In the genomic region with DNA sequence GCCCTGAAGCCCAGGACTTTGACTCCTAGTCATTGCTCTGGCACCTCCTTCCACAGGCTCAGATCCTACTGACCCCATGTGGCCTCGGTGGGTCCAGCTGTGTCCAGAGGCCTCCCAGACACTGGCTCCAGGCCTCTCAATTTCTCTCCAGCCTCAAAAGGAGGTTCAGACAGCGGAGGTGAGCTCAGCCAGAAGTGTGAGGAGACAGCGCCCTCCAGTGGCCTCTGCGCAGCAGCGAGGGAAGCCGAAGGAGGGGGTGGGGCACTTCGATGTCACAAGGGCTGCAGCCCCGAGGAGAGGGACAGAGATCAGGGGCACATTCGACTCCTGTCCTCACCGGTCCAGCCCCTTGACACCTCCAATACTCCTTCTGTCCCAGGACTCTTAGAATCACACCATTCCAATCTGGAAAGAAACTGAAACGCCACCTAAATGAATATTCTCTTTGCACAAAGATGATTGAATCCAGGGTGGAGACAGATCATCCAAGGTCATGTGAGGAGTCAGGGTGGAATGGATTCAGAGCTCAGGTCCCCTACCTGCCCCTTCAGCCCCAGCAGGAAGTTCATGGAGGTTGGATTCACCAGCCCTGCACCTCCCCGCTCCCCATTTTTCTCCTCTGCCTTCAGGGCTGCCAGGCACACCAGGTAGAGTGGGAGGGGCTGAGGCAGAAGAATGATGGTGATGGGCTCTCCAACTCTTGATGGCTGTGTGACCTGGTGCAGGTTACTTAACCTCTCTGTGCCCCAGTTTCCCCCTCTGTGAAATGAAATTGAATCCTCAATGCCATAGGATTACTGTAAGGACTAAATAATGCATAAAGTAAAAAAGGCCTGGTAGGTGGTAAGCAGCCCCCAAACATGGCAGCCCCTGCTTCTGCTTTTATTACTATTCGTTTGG, we compare ENCODE assay signal across 8 cellular contexts. TPM values are rescaled to one million over a fixed set of nuclear protein-coding genes. Genes with fewer than 3 reads are reported as not detected.
DNase-seq lines count a peak whose midpoint lies in the region; ATAC-seq and TF ChIP-seq lines count a peak whose summit lies in the region.

No MANE protein-coding gene starts in this region.

- no peak overlapping the region for H3K4me3 ChIP-seq in AG04449 (ENCODE audit: low read depth, low read length)
- no peak overlapping the region for H3K4me3 ChIP-seq in cardiac fibroblast (replicated peaks in 1 of 2; ENCODE audit: low read depth in 2 of 2, low read length in 2 of 2)

- DNase-seq in AG04449 (ENCODE audit: low read depth, low spot score) (no peak), GOT3 (lab: John Stamatoyannopoulos, UW) (peak; percentile 8), NCI-H2227 treated with DMSO at 0.1 percent for 48 hours (lab: John Stamatoyannopoulos, UW) (peak; percentile 85), activated B cell treated with CpG ODN at 0.5 μM for 24 hours (peak; percentile 50), cardiac fibroblast (ENCODE audit: low read depth in 2 of 2) (peak; percentile 77 to 78), kidney tubule cell (ENCODE audit: low spot score) (peak; percentile 76)
- peak; percentile 77 to 82 for DNase-seq in stimulated activated CD4-positive, alpha-beta T cell treated with anti-CD3 and anti-CD28 coated beads, Interleukin-2, amount 100 ng/mL, for 24 hours

- H3K36me3 Mint-ChIP-seq in activated B cell treated with CpG ODN at 0.5 μM for 24 hours (ENCODE audit: low read depth), result no peaks in the 10 kb centered on the region

- H3K27ac Mint-ChIP-seq in activated B cell treated with CpG ODN at 0.5 μM for 24 hours, result no peak overlapping the region

- H3K9me3 Mint-ChIP-seq in activated B cell treated with CpG ODN at 0.5 μM for 24 hours, result no peaks in the 10 kb centered on the region

- intact Hi-C loops in activated B cell treated with CpG ODN at 0.5 μM for 24 hours (cut with micrococcal nuclease), result loop anchor here (1.0 to 5.0 kb wide), 3 partner anchors 285 to 910 kb away; a partner anchor contains a TSS

- peaks cover 36% of the 10 kb centered on the region for H3K27me3 Mint-ChIP-seq in activated B cell treated with CpG ODN at 0.5 μM for 24 hours

- peak; percentile 66 for ATAC-seq in activated B cell treated with CpG ODN at 0.5 μM for 24 hours (ENCODE audit: low read depth)
- ATAC-seq in HG03378 (IDR thresholded peaks at IDR 0.05; ENCODE audit: unreplicated experiment), result no peak

- peaks cover 5% of the 10 kb centered on the region for H3K4me1 Mint-ChIP-seq in activated B cell treated with CpG ODN at 0.5 μM for 24 hours

- CTCF ChIA-PET in AG04449 (lab: Yijun Ruan, JAX), result interaction anchor here (0.5 to 5.4 kb wide), 56 partner anchors 9 to 1047 kb away, joined by 3 to 75 read pairs (median 3); a partner anchor contains a TSS
- CTCF ChIA-PET in activated B cell treated with CpG ODN at 0.5 μM for 24 hours (lab: Charles Lee), result interaction anchor here (0.7 to 1.8 kb wide), 6 partner anchors 225 to 314 kb away, joined by 3 to 14 read pairs (median 5); no protein-coding TSS in a partner anchor

- POLR2A ChIA-PET in AG04449 (lab: Yijun Ruan, JAX), result interaction anchor here (0.6 kb wide), 1 partner anchor 923 kb away, joined by 3 read pairs; no protein-coding TSS in a partner anchor
- POLR2A ChIA-PET in activated B cell treated with CpG ODN at 0.5 μM for 24 hours (lab: Charles Lee), result no interaction called here

- TF ChIP-seq CTCF in AG04449 (IDR thresholded peaks at IDR 0.05; ENCODE audit: insufficient read depth, low read length, missing control alignments) (peak; percentile 99), activated B cell treated with CpG ODN at 0.5 μM for 24 hours (IDR thresholded peaks at IDR 0.05) (no peak), cardiac fibroblast (IDR thresholded peaks at IDR 0.05; ENCODE audit: low read depth, low read length) (peak; percentile 97)

- H3K4me3 Mint-ChIP-seq in activated B cell treated with CpG ODN at 0.5 μM for 24 hours, result no peak overlapping the region

RNA-seq across cellular contexts. Expression of a gene that starts 34.8 kb away (rescaled TPM):
- 32.5 and 36.2 TPM in 2 replicates for total RNA-seq in activated B cell treated with CpG ODN at 0.5 μM for 24 hours
